Comparison of ENCODE assay signal across 8 cellular contexts in genomic region chr1:246567258-246568235, GRCh38. TPM values are rescaled to one million over a fixed set of nuclear protein-coding genes. Genes with fewer than 3 reads are reported as not detected.
DNase-seq lines count a peak whose midpoint lies in the region; ATAC-seq and TF ChIP-seq lines count a peak whose summit lies in the region.

No MANE protein-coding gene starts in this region.

- peak overlapping the region; percentile 86 to 90 for H3K27ac ChIP-seq in thoracic aorta

- TF ChIP-seq CTCF in NB4 (IDR thresholded peaks at IDR 0.05; ENCODE audit: low read depth, low read length), result no peak
- peak; percentile 19 for TF ChIP-seq CTCF in thoracic aorta (IDR thresholded peaks at IDR 0.05)

- no peak for TF ChIP-seq POLR2A in NB4 (IDR thresholded peaks at IDR 0.05; ENCODE audit: extremely low read depth, insufficient read length)

- no peaks in the 10 kb centered on the region for H3K36me3 ChIP-seq in thoracic aorta

- no peaks in the 10 kb centered on the region for H3K27me3 ChIP-seq in thoracic aorta (replicated peaks; ENCODE audit: insufficient read depth)

- H3K4me3 ChIP-seq in NB4 (ENCODE audit: low read depth, low read length), result peak overlapping the region; percentile 94
- peak overlapping the region; percentile 86 for H3K4me3 ChIP-seq in thoracic aorta

- no peak for ATAC-seq in thoracic aorta (ENCODE audit: insufficient number of reproducible peaks, low FRiP score, low read depth)
- ATAC-seq in left colon, result no peak

- peaks cover 38 to 54% of the 10 kb centered on the region in 2 donors for H3K4me1 ChIP-seq in thoracic aorta (ENCODE audit: control insufficient read depth in 1 of 2, low read depth in 2 of 2)

- DNase-seq in NCI-H345 (lab: John Stamatoyannopoulos, UW) (peak; percentile 2), NCI-H345 treated with DMSO at 0.1 percent for 48 hours (lab: John Stamatoyannopoulos, UW; ENCODE audit: unreplicated experiment) (no peak), NB4 (ENCODE audit: low read depth) (peak; percentile 42), astrocyte of the hippocampus (ENCODE audit: low read depth, low spot score) (peak; percentile 78), kidney tubule cell (ENCODE audit: low spot score) (peak; percentile 70), thoracic aorta (ENCODE audit: low spot score) (no peak), activated gamma-delta T cell treated with Interleukin-2 at 50 U/mL for 16 hours (no peak), left colon (no peak)

- intact Hi-C loops in left colon (cut with DNase I, micrococcal nuclease), result loop anchor here in 1 of 2 donors (10.0 kb wide), 1 partner anchor 77 kb away; no protein-coding TSS in a partner anchor

- H3K9me3 ChIP-seq in thoracic aorta, result no peaks in the 10 kb centered on the region

RNA-seq across cellular contexts. Expression of gene CNST, which starts 1.3 kb away (rescaled TPM):
- 10 to 100 TPM; 20.7 to 29.3 TPM for total RNA-seq in thoracic aorta
- 10 to 100 TPM; 40.2 to 45.0 TPM for total RNA-seq in left colon

RNA-seq across cellular contexts. Expression of gene TFB2M, which starts 1.5 kb away (rescaled TPM):
- 1 to 10 TPM; 5.9 to 6.5 TPM for total RNA-seq in thoracic aorta
- total RNA-seq in left colon, result 10 to 100 TPM; 10.2 to 12.3 TPM

Comparison
In these comparisons a context has a peak if more than half of its experiments do, and no peak if none do; other contexts are left out.
1. DNase-seq: peak in NCI-H345 (single experiment), NB4 (single experiment), astrocyte of the hippocampus (single experiment) and kidney tubule cell (single experiment); none in NCI-H345 treated with DMSO at 0.1 percent for 48 hours (single experiment), thoracic aorta (single experiment), activated gamma-delta T cell treated with Interleukin-2 at 50 U/mL for 16 hours (single experiment) and left colon (0 of 2).